ENCODE assay signal across 26 cellular contexts in the genomic region with DNA sequence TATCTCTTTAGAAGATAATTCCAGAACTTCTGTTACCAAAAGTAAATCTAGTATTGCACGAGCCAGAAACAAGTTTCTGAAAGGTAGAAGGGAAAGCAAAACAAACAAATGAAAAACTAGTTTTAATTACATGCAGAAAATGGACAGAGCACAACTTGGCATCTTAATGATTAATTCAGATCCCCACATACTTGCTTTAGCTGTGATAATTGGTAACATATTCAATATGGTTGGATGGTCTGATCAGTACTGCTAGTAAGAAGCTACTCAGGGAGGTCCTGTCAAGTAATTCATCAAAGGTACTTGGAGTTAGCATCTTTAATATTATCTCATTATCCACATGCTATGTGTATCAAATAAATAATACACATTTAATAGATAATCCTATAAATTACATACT.
DNase-seq lines count a peak whose midpoint lies in the region; ATAC-seq and TF ChIP-seq lines count a peak whose summit lies in the region.
"Had no signal": no experiment of that assay in that cellular context is flagged by ENCODE, and none has a peak within 500 bp of the region (broad histone marks: within the 10 kb centered on the region; RNA-seq: fewer than 3 reads in every experiment).

No MANE protein-coding gene starts in this region.

- H3K4me1 Mint-ChIP-seq in activated CD4-positive, alpha-beta T cell treated with anti-CD3 and anti-CD28 coated beads, Interleukin-2, amount 10 ng/mL, durations not matched to agents 24 days and 14 days, result no peaks in the 10 kb centered on the region
- H3K4me1 Mint-ChIP-seq: activated CD4-positive, alpha-beta T cell treated with anti-CD3 and anti-CD28 coated beads for 36 hours; IgD-negative memory B cell; naive B cell had no signal

- no peaks in the 10 kb centered on the region for H3K36me3 Mint-ChIP-seq in activated CD4-positive, alpha-beta T cell treated with anti-CD3 and anti-CD28 coated beads, Interleukin-2, amount 10 ng/mL, durations not matched to agents 24 days and 14 days (ENCODE audit: low read depth)
- H3K36me3 Mint-ChIP-seq: activated naive CD4-positive, alpha-beta T cell treated with anti-CD3 and anti-CD28 coated beads, Interleukin-2, amount 50 U/mL, for 72 hours; IgD-negative memory B cell; naive B cell had no signal

- no peaks in the 10 kb centered on the region for H3K27me3 Mint-ChIP-seq in activated CD4-positive, alpha-beta T cell treated with anti-CD3 and anti-CD28 coated beads, Interleukin-2, amount 10 ng/mL, durations not matched to agents 24 days and 14 days
- H3K27me3 Mint-ChIP-seq: activated CD4-positive, alpha-beta T cell treated with anti-CD3 and anti-CD28 coated beads for 36 hours; IgD-negative memory B cell; naive B cell; stimulated activated naive CD8-positive, alpha-beta T cell treated with anti-CD3 and anti-CD28 coated beads, Interleukin-15, Interleukin-2, amounts not matched to agents 100 ng/mL and 50 ng/mL, for 24 hours had no signal

- ATAC-seq in GM18502 (IDR thresholded peaks at IDR 0.05; ENCODE audit: poor library complexity, unreplicated experiment) (peak; percentile 52), GM19463 (IDR thresholded peaks at IDR 0.05; ENCODE audit: unreplicated experiment) (peak; percentile 83), HG02943 (IDR thresholded peaks at IDR 0.05; ENCODE audit: low read depth, unreplicated experiment) (peak; percentile 89), HG03457 (IDR thresholded peaks at IDR 0.05; ENCODE audit: unreplicated experiment) (peak; percentile 93), HG03045 (IDR thresholded peaks at IDR 0.05; ENCODE audit: unreplicated experiment) (no peak)
- ATAC-seq: activated CD4-positive, alpha-beta T cell treated with anti-CD3 and anti-CD28 coated beads for 36 hours; activated naive CD4-positive, alpha-beta T cell treated with anti-CD3 and anti-CD28 coated beads, Interleukin-2, amount 50 U/mL, for 72 hours; left colon had no signal

- TF ChIP-seq CTCF in right atrium auricular region (IDR thresholded peaks at IDR 0.05), result no peak

- H3K27ac ChIP-seq in right atrium auricular region, result no peak overlapping the region
- H3K27ac ChIP-seq: GM23248, transverse colon had no signal

- H3K4me3 Mint-ChIP-seq in activated CD4-positive, alpha-beta T cell treated with anti-CD3 and anti-CD28 coated beads, Interleukin-2, amount 10 ng/mL, durations not matched to agents 24 days and 14 days, result no peak overlapping the region
- H3K4me3 Mint-ChIP-seq: activated CD4-positive, alpha-beta T cell treated with anti-CD3 and anti-CD28 coated beads for 36 hours; IgD-negative memory B cell; naive B cell; stimulated activated naive CD8-positive, alpha-beta T cell treated with anti-CD3 and anti-CD28 coated beads, Interleukin-15, Interleukin-2, amounts not matched to agents 100 ng/mL and 50 ng/mL, for 24 hours; T-helper 1 cell treated with Interleukin-12 subunit alpha and Interleukin-12 subunit beta and Interleukin-4 antibody, amounts not matched to agents 30 μg/mL and 1 μg/mL, for 36 hours had no signal

- no peak overlapping the region for H3K4me3 ChIP-seq in right atrium auricular region
- H3K4me3 ChIP-seq: GM23248, transverse colon had no signal

- no peaks in the 10 kb centered on the region for H3K4me1 ChIP-seq in right atrium auricular region
- H3K4me1 ChIP-seq: transverse colon had no signal

- no peaks in the 10 kb centered on the region for H3K9me3 ChIP-seq in right atrium auricular region
- H3K9me3 ChIP-seq: transverse colon had no signal

- no peak overlapping the region for H3K27ac Mint-ChIP-seq in activated CD4-positive, alpha-beta T cell treated with anti-CD3 and anti-CD28 coated beads, Interleukin-2, amount 10 ng/mL, durations not matched to agents 24 days and 14 days
- H3K27ac Mint-ChIP-seq: activated CD4-positive, alpha-beta T cell treated with anti-CD3 and anti-CD28 coated beads for 36 hours; activated naive CD4-positive, alpha-beta T cell treated with anti-CD3 and anti-CD28 coated beads, Interleukin-2, amount 50 U/mL, for 72 hours; IgD-negative memory B cell; naive B cell; stimulated activated naive CD8-positive, alpha-beta T cell treated with anti-CD3 and anti-CD28 coated beads, Interleukin-15, Interleukin-2, amounts not matched to agents 100 ng/mL and 50 ng/mL, for 24 hours; T-helper 1 cell treated with Interleukin-12 subunit alpha and Interleukin-12 subunit beta and Interleukin-4 antibody, amounts not matched to agents 30 μg/mL and 1 μg/mL, for 36 hours had no signal

- no peak for DNase-seq in activated CD4-positive, alpha-beta T cell treated with anti-CD3 and anti-CD28 coated beads, Interleukin-2, amount 10 ng/mL, durations not matched to agents 24 days and 14 days
- DNase-seq in NCI-H1436 treated with DMSO at 0.1 percent for 48 hours (lab: John Stamatoyannopoulos, UW), result no peak
- DNase-seq in right atrium auricular region (ENCODE audit: low spot score), result no peak
- DNase-seq: 8988T; activated CD4-positive, alpha-beta T cell treated with anti-CD3 and anti-CD28 coated beads for 36 hours; aorta; dermis blood vessel endothelial cell; DMS79; glutamatergic neuron; GM23248; left colon; naive B cell; NCI-H1417; NCI-H510A treated with DMSO at 0.1 percent for 48 hours; NK-92 treated with Interleukin-12 subunit alpha and Interleukin-12 subunit beta, amount 100 ng/mL, for 24 hours; stimulated activated CD4-positive, alpha-beta T cell treated with anti-CD3 and anti-CD28 coated beads, Interleukin-4, amount 100 ng/mL, for 4 hours; transverse colon had no signal

- H3K9me3 Mint-ChIP-seq in activated CD4-positive, alpha-beta T cell treated with anti-CD3 and anti-CD28 coated beads, Interleukin-2, amount 10 ng/mL, durations not matched to agents 24 days and 14 days, result no peaks in the 10 kb centered on the region
- H3K9me3 Mint-ChIP-seq: stimulated activated naive CD8-positive, alpha-beta T cell treated with anti-CD3 and anti-CD28 coated beads, Interleukin-15, Interleukin-2, amounts not matched to agents 100 ng/mL and 50 ng/mL, for 24 hours; T-helper 1 cell treated with Interleukin-12 subunit alpha and Interleukin-12 subunit beta and Interleukin-4 antibody, amounts not matched to agents 30 μg/mL and 1 μg/mL, for 36 hours had no signal

- intact Hi-C loops in activated CD4-positive, alpha-beta T cell treated with anti-CD3 and anti-CD28 coated beads, Interleukin-2, amount 10 ng/mL, durations not matched to agents 24 days and 14 days (cut with micrococcal nuclease), result no loop called here

- no peaks in the 10 kb centered on the region for H3K36me3 ChIP-seq in right atrium auricular region
- H3K36me3 ChIP-seq: transverse colon had no signal

- H3K27me3 ChIP-seq in right atrium auricular region, result no peaks in the 10 kb centered on the region
- H3K27me3 ChIP-seq: transverse colon had no signal
